In genomic region chr2:110770696-110771425, GRCh38 we compare ENCODE assay signal across 8 cellular contexts. TPM values are rescaled to one million over a fixed set of nuclear protein-coding genes. Genes with fewer than 3 reads are reported as not detected.
DNase-seq lines count a peak whose midpoint lies in the region; ATAC-seq and TF ChIP-seq lines count a peak whose summit lies in the region.

No MANE protein-coding gene starts in this region.

- H3K4me1 Mint-ChIP-seq in T-helper 2 cell treated with Interferon-gamma antibody and Interleukin-4, amounts not matched to agents 5 μg/mL and 100 μg/mL, for 36 hours (ENCODE audit: low read depth) = no peaks in the 10 kb centered on the region
- H3K4me1 Mint-ChIP-seq in T-helper 17 cell = no peaks in the 10 kb centered on the region

- no peaks in the 10 kb centered on the region for H3K9me3 ChIP-seq in T-helper 17 cell (ENCODE audit: control insufficient read depth, low read length, poor library complexity, severe bottlenecking)

- ATAC-seq in omental fat pad (ENCODE audit: low FRiP score) (peak; percentile 37), GM21529 (IDR thresholded peaks at IDR 0.05; ENCODE audit: unreplicated experiment) (no peak), T-helper 17 cell (no peak)

- H3K9me3 Mint-ChIP-seq in T-helper 2 cell treated with Interferon-gamma antibody and Interleukin-4, amounts not matched to agents 5 μg/mL and 100 μg/mL, for 36 hours = no peaks in the 10 kb centered on the region

- H3K36me3 Mint-ChIP-seq in T-helper 2 cell treated with Interferon-gamma antibody and Interleukin-4, amounts not matched to agents 5 μg/mL and 100 μg/mL, for 36 hours (ENCODE audit: low read depth) = no peaks in the 10 kb centered on the region
- no peaks in the 10 kb centered on the region for H3K36me3 Mint-ChIP-seq in T-helper 17 cell (ENCODE audit: low read depth)

- H3K4me3 ChIP-seq in coronary artery = peak overlapping the region; percentile 3

- TF ChIP-seq CTCF in coronary artery (IDR thresholded peaks at IDR 0.05) (no peak), omental fat pad (IDR thresholded peaks at IDR 0.05) (no peak)

- no peak overlapping the region for H3K27ac Mint-ChIP-seq in T-helper 2 cell treated with Interferon-gamma antibody and Interleukin-4, amounts not matched to agents 5 μg/mL and 100 μg/mL, for 36 hours
- H3K27ac Mint-ChIP-seq in T-helper 17 cell = no peak overlapping the region

- H3K27me3 Mint-ChIP-seq in T-helper 2 cell treated with Interferon-gamma antibody and Interleukin-4, amounts not matched to agents 5 μg/mL and 100 μg/mL, for 36 hours (ENCODE audit: low read depth) = peaks cover 16% of the 10 kb centered on the region
- peaks cover 57% of the 10 kb centered on the region for H3K27me3 Mint-ChIP-seq in T-helper 17 cell

- H3K4me3 Mint-ChIP-seq in T-helper 2 cell treated with Interferon-gamma antibody and Interleukin-4, amounts not matched to agents 5 μg/mL and 100 μg/mL, for 36 hours = no peak overlapping the region
- no peak overlapping the region for H3K4me3 Mint-ChIP-seq in T-helper 17 cell

- DNase-seq in ELR (ENCODE audit: low read depth) (peak; percentile 52), NCI-H2196 (lab: John Stamatoyannopoulos, UW; ENCODE audit: unreplicated experiment) (peak; percentile 79), coronary artery (ENCODE audit: low spot score) (no peak), omental fat pad (ENCODE audit: low spot score) (no peak), T-helper 17 cell (no peak)
- no peak for DNase-seq in activated naive CD4-positive, alpha-beta T cell treated with Interleukin-2 at 50 U/mL for 16 hours
- DNase-seq in T-helper 2 cell treated with Interferon-gamma antibody and Interleukin-4, amounts not matched to agents 5 μg/mL and 100 μg/mL, for 36 hours (ENCODE audit: low spot score) = no peak

- H3K27ac ChIP-seq in coronary artery = no peak overlapping the region

RNA-seq across cellular contexts. Expression of gene ACOXL, which starts 38.5 kb away (rescaled TPM):
- under 1 TPM in 2 of 4 donors, not detected in 2; 0.12 to 0.84 TPM for total RNA-seq in omental fat pad
- total RNA-seq in T-helper 17 cell = not detected

Comparison
In these comparisons a context has a peak if more than half of its experiments do, and no peak if none do; other contexts are left out.
1. DNase-seq: peak in ELR (single experiment) and NCI-H2196 (single experiment); none in coronary artery (single experiment), omental fat pad (single experiment), activated naive CD4-positive, alpha-beta T cell treated with Interleukin-2 at 50 U/mL for 16 hours (single experiment), T-helper 2 cell treated with Interferon-gamma antibody and Interleukin-4, amounts not matched to agents 5 μg/mL and 100 μg/mL, for 36 hours (single experiment) and T-helper 17 cell (0 of 3).